ENCODE assay signal across 1 cellular context in the genomic region with DNA sequence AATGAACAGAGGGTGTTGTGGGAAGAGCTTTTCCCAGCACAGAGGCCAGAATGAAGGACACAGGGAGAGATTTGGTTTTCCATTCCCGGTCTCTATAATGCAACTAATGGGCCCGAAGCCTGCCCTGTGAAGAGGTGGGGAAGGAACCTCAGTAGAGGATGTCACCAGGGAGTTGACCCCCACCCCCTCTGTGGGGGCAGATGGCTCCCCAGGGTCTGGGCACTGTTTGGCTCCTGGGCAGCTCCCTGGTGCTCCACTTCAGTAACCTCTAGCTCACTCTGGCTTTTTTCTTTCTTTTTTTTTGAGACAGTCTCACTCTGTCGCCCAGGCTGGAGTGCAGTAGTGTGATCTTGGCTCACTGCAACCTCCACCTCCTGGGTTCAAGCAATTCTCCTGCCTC.
TF ChIP-seq lines count a peak whose summit lies in the region.

No MANE protein-coding gene starts in this region.

TF ChIP-seq in K562, 482 proteins besides CTCF, POLR2A, EP300 and RAD21 (continued from another document):
- TF ChIP-seq, protein P1, sequence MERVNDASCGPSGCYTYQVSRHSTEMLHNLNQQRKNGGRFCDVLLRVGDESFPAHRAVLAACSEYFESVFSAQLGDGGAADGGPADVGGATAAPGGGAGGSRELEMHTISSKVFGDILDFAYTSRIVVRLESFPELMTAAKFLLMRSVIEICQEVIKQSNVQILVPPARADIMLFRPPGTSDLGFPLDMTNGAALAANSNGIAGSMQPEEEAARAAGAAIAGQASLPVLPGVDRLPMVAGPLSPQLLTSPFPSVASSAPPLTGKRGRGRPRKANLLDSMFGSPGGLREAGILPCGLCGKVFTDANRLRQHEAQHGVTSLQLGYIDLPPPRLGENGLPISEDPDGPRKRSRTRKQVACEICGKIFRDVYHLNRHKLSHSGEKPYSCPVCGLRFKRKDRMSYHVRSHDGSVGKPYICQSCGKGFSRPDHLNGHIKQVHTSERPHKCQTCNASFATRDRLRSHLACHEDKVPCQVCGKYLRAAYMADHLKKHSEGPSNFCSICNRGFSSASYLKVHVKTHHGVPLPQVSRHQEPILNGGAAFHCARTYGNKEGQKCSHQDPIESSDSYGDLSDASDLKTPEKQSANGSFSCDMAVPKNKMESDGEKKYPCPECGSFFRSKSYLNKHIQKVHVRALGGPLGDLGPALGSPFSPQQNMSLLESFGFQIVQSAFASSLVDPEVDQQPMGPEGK (CRISPR knock-in tag; IDR thresholded peaks at IDR 0.05; ENCODE audit: borderline replicate concordance), result no peak
- TF ChIP-seq, protein P2, sequence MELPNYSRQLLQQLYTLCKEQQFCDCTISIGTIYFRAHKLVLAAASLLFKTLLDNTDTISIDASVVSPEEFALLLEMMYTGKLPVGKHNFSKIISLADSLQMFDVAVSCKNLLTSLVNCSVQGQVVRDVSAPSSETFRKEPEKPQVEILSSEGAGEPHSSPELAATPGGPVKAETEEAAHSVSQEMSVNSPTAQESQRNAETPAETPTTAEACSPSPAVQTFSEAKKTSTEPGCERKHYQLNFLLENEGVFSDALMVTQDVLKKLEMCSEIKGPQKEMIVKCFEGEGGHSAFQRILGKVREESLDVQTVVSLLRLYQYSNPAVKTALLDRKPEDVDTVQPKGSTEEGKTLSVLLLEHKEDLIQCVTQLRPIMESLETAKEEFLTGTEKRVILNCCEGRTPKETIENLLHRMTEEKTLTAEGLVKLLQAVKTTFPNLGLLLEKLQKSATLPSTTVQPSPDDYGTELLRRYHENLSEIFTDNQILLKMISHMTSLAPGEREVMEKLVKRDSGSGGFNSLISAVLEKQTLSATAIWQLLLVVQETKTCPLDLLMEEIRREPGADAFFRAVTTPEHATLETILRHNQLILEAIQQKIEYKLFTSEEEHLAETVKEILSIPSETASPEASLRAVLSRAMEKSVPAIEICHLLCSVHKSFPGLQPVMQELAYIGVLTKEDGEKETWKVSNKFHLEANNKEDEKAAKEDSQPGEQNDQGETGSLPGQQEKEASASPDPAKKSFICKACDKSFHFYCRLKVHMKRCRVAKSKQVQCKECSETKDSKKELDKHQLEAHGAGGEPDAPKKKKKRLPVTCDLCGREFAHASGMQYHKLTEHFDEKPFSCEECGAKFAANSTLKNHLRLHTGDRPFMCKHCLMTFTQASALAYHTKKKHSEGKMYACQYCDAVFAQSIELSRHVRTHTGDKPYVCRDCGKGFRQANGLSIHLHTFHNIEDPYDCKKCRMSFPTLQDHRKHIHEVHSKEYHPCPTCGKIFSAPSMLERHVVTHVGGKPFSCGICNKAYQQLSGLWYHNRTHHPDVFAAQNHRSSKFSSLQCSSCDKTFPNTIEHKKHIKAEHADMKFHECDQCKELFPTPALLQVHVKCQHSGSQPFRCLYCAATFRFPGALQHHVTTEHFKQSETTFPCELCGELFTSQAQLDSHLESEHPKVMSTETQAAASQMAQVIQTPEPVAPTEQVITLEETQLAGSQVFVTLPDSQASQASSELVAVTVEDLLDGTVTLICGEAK (IDR thresholded peaks at IDR 0.05), result no peak
- TF ChIP-seq, protein P2 (CRISPR knock-in tag; IDR thresholded peaks at IDR 0.05), result no peak
- TF ChIP-seq, protein P3, sequence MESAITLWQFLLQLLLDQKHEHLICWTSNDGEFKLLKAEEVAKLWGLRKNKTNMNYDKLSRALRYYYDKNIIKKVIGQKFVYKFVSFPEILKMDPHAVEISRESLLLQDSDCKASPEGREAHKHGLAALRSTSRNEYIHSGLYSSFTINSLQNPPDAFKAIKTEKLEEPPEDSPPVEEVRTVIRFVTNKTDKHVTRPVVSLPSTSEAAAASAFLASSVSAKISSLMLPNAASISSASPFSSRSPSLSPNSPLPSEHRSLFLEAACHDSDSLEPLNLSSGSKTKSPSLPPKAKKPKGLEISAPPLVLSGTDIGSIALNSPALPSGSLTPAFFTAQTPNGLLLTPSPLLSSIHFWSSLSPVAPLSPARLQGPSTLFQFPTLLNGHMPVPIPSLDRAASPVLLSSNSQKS (CRISPR knock-in tag; IDR thresholded peaks at IDR 0.05), result no peak
- TF ChIP-seq TBL1XR1 (IDR thresholded peaks at IDR 0.05; ENCODE audit: low read length in 2 of 2), result no peak
- no peak for TF ChIP-seq ZBED1 (IDR thresholded peaks at IDR 0.05)
- TF ChIP-seq FOXK1 (CRISPR knock-in tag; IDR thresholded peaks at IDR 0.05; ENCODE audit: borderline replicate concordance), result no peak
- TF ChIP-seq, protein P4, sequence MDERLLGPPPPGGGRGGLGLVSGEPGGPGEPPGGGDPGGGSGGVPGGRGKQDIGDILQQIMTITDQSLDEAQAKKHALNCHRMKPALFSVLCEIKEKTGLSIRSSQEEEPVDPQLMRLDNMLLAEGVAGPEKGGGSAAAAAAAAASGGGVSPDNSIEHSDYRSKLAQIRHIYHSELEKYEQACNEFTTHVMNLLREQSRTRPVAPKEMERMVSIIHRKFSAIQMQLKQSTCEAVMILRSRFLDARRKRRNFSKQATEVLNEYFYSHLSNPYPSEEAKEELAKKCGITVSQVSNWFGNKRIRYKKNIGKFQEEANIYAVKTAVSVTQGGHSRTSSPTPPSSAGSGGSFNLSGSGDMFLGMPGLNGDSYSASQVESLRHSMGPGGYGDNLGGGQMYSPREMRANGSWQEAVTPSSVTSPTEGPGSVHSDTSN (CRISPR knock-in tag; IDR thresholded peaks at IDR 0.05; ENCODE audit: low read depth), result no peak
- TF ChIP-seq, protein P4 (tag; conservative IDR thresholded peaks at IDR 0.05; ENCODE audit: low read depth), result no peak
- no peak for TF ChIP-seq EZH2 (IDR thresholded peaks at IDR 0.05; ENCODE audit: borderline replicate concordance, low read depth, low read length)
